ENCODE assay signal across 1 cellular context in the genomic region with DNA sequence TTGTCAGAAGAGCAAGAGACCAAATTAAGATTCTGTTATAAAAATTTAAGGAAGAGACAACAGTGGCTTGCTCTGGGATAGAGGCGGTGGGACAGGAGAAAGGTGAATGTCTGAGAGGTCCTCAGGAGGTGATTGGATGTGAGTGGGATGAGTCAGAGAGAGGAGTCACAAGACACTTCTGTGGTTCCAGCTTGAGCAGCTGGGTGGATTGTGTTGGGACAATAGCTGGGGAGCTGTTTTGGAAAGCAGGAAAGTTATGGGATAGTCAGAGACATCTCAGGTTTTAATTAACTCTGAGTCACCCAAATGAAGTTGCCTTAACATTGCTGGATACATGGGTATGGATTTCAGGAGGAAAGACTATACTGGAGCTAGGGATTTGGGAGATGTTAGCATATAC.
TF ChIP-seq lines count a peak whose summit lies in the region.

No MANE protein-coding gene starts in this region.

TF ChIP-seq in H1, 55 proteins besides CTCF, POLR2A, EP300 and RAD21 (continued from another document):
- TF ChIP-seq, protein P1, sequence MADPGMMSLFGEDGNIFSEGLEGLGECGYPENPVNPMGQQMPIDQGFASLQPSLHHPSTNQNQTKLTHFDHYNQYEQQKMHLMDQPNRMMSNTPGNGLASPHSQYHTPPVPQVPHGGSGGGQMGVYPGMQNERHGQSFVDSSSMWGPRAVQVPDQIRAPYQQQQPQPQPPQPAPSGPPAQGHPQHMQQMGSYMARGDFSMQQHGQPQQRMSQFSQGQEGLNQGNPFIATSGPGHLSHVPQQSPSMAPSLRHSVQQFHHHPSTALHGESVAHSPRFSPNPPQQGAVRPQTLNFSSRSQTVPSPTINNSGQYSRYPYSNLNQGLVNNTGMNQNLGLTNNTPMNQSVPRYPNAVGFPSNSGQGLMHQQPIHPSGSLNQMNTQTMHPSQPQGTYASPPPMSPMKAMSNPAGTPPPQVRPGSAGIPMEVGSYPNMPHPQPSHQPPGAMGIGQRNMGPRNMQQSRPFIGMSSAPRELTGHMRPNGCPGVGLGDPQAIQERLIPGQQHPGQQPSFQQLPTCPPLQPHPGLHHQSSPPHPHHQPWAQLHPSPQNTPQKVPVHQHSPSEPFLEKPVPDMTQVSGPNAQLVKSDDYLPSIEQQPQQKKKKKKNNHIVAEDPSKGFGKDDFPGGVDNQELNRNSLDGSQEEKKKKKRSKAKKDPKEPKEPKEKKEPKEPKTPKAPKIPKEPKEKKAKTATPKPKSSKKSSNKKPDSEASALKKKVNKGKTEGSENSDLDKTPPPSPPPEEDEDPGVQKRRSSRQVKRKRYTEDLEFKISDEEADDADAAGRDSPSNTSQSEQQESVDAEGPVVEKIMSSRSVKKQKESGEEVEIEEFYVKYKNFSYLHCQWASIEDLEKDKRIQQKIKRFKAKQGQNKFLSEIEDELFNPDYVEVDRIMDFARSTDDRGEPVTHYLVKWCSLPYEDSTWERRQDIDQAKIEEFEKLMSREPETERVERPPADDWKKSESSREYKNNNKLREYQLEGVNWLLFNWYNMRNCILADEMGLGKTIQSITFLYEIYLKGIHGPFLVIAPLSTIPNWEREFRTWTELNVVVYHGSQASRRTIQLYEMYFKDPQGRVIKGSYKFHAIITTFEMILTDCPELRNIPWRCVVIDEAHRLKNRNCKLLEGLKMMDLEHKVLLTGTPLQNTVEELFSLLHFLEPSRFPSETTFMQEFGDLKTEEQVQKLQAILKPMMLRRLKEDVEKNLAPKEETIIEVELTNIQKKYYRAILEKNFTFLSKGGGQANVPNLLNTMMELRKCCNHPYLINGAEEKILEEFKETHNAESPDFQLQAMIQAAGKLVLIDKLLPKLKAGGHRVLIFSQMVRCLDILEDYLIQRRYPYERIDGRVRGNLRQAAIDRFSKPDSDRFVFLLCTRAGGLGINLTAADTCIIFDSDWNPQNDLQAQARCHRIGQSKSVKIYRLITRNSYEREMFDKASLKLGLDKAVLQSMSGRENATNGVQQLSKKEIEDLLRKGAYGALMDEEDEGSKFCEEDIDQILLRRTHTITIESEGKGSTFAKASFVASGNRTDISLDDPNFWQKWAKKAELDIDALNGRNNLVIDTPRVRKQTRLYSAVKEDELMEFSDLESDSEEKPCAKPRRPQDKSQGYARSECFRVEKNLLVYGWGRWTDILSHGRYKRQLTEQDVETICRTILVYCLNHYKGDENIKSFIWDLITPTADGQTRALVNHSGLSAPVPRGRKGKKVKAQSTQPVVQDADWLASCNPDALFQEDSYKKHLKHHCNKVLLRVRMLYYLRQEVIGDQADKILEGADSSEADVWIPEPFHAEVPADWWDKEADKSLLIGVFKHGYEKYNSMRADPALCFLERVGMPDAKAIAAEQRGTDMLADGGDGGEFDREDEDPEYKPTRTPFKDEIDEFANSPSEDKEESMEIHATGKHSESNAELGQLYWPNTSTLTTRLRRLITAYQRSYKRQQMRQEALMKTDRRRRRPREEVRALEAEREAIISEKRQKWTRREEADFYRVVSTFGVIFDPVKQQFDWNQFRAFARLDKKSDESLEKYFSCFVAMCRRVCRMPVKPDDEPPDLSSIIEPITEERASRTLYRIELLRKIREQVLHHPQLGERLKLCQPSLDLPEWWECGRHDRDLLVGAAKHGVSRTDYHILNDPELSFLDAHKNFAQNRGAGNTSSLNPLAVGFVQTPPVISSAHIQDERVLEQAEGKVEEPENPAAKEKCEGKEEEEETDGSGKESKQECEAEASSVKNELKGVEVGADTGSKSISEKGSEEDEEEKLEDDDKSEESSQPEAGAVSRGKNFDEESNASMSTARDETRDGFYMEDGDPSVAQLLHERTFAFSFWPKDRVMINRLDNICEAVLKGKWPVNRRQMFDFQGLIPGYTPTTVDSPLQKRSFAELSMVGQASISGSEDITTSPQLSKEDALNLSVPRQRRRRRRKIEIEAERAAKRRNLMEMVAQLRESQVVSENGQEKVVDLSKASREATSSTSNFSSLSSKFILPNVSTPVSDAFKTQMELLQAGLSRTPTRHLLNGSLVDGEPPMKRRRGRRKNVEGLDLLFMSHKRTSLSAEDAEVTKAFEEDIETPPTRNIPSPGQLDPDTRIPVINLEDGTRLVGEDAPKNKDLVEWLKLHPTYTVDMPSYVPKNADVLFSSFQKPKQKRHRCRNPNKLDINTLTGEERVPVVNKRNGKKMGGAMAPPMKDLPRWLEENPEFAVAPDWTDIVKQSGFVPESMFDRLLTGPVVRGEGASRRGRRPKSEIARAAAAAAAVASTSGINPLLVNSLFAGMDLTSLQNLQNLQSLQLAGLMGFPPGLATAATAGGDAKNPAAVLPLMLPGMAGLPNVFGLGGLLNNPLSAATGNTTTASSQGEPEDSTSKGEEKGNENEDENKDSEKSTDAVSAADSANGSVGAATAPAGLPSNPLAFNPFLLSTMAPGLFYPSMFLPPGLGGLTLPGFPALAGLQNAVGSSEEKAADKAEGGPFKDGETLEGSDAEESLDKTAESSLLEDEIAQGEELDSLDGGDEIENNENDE (IDR thresholded peaks at IDR 0.05; ENCODE audit: insufficient replicate concordance, low read length): no peak
- TF ChIP-seq CHD2 (IDR thresholded peaks at IDR 0.05; ENCODE audit: low read length): no peak
- TF ChIP-seq TAF1 (IDR thresholded peaks at IDR 0.05; ENCODE audit: low read depth, low read length): no peak
- TF ChIP-seq RFX5 (IDR thresholded peaks at IDR 0.05; ENCODE audit: borderline replicate concordance, low read depth, low read length): no peak
- TF ChIP-seq RNF2 (IDR thresholded peaks at IDR 0.05; ENCODE audit: borderline replicate concordance, low read depth, low read length, missing control alignments, poor library complexity, severe bottlenecking): no peak
- TF ChIP-seq, protein P2, sequence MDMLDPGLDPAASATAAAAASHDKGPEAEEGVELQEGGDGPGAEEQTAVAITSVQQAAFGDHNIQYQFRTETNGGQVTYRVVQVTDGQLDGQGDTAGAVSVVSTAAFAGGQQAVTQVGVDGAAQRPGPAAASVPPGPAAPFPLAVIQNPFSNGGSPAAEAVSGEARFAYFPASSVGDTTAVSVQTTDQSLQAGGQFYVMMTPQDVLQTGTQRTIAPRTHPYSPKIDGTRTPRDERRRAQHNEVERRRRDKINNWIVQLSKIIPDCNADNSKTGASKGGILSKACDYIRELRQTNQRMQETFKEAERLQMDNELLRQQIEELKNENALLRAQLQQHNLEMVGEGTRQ (IDR thresholded peaks at IDR 0.05; ENCODE audit: low read length): no peak
- TF ChIP-seq BACH1 (IDR thresholded peaks at IDR 0.05; ENCODE audit: low read length): no peak
- no peak for TF ChIP-seq CHD1 (IDR thresholded peaks at IDR 0.05; ENCODE audit: low read depth, low read length)
